Comparison of ENCODE assay signal across 8 cellular contexts in genomic region chrX:40012800-40013682, GRCh38.
DNase-seq lines count a peak whose midpoint lies in the region; ATAC-seq, FAIRE-seq and TF ChIP-seq lines count a peak whose summit lies in the region.
"Had no signal": no experiment of that assay in that cellular context is flagged by ENCODE, and none has a peak within 500 bp of the region (broad histone marks: within the 10 kb centered on the region; RNA-seq: fewer than 3 reads in every experiment).

No MANE protein-coding gene starts in this region.

- peaks cover 16 to 58% (median 38%) of the 10 kb centered on the region in 4 donors for H3K4me1 ChIP-seq in esophagus muscularis mucosa
- H3K4me1 ChIP-seq in aorta (ENCODE audit: control insufficient read depth in 1 of 2, insufficient read depth in 2 of 2, low read length in 2 of 2): no peaks in the 10 kb centered on the region

- H3K27me3 ChIP-seq in esophagus muscularis mucosa (peaks cover 0 to 19% (median 2%) of the 10 kb centered on the region in 4 donors), aorta (ENCODE audit: control insufficient read depth in 1 of 2, insufficient read depth in 2 of 2, low read length in 1 of 2) (no peaks in the 10 kb centered on the region)

- no peaks in the 10 kb centered on the region for H3K9me3 Mint-ChIP-seq in activated CD8-positive, alpha-beta T cell treated with anti-CD3 and anti-CD28 coated beads for 36 hours
- peaks cover 0 to 14% (median 0%) of the 10 kb centered on the region in 9 donors for H3K9me3 Mint-ChIP-seq in naive thymus-derived CD8-positive, alpha-beta T cell

- H3K27ac ChIP-seq in esophagus muscularis mucosa (replicated peaks in 1 of 4): peak overlapping the region; percentile 83 to 92 (median 91)
- H3K27ac ChIP-seq in aorta (ENCODE audit: low read depth in 1 of 2, low read length in 2 of 2): peak overlapping the region in 1 of 2 donors; percentile 83

- peak overlapping the region; percentile 67 for H3K27ac Mint-ChIP-seq in activated CD8-positive, alpha-beta T cell treated with anti-CD3 and anti-CD28 coated beads for 36 hours
- H3K27ac Mint-ChIP-seq in naive thymus-derived CD8-positive, alpha-beta T cell: peak overlapping the region in 1 of 10 donors; percentile 36

- intact Hi-C loops in activated CD8-positive, alpha-beta T cell treated with anti-CD3 and anti-CD28 coated beads for 36 hours (cut with micrococcal nuclease): loop anchor here (10.0 kb wide), 1 partner anchor 82 kb away; the partner anchor contains the start of gene BCOR
- intact Hi-C loops in esophagus muscularis mucosa (cut with DNase I) (loop anchor here (5.0 to 10.0 kb wide), 5 partner anchors 74 to 278 kb away; no protein-coding TSS in a partner anchor), aorta (cut with DNase I) (loop anchor here (5.0 to 10.0 kb wide), 5 partner anchors 82 to 291 kb away; partner anchors contain the start of gene BCOR (in 1 of the 2))

- peaks cover 12% of the 10 kb centered on the region for H3K27me3 Mint-ChIP-seq in activated CD8-positive, alpha-beta T cell treated with anti-CD3 and anti-CD28 coated beads for 36 hours
- H3K27me3 Mint-ChIP-seq in naive thymus-derived CD8-positive, alpha-beta T cell: peaks cover 0 to 14% (median 3%) of the 10 kb centered on the region in 5 donors

- peak; percentile 29 for DNase-seq in H54 (ENCODE audit: insufficient read length, low spot score)
- peak; percentile 54 to 94 (median 93) for DNase-seq in NCI-H1417 (lab: John Stamatoyannopoulos, UW)
- peak; percentile 67 for DNase-seq in activated CD8-positive, alpha-beta T cell treated with anti-CD3 and anti-CD28 coated beads for 36 hours
- no peak for DNase-seq in esophagus muscularis mucosa (ENCODE audit: extremely low spot score)
- DNase-seq in naive thymus-derived CD8-positive, alpha-beta T cell: peak in 2 of 10 donors; percentile 15 to 33
- peak; percentile 81 to 87 for DNase-seq in aorta

- H3K4me1 Mint-ChIP-seq in activated CD8-positive, alpha-beta T cell treated with anti-CD3 and anti-CD28 coated beads for 36 hours (ENCODE audit: low read depth): peaks cover 32% of the 10 kb centered on the region
- H3K4me1 Mint-ChIP-seq in naive thymus-derived CD8-positive, alpha-beta T cell: peaks cover 12 to 37% (median 30%) of the 10 kb centered on the region in 4 donors

- H3K9me3 ChIP-seq in esophagus muscularis mucosa (peaks cover 0 to 14% (median 0%) of the 10 kb centered on the region in 4 donors), aorta (ENCODE audit: control insufficient read depth, low read length) (no peaks in the 10 kb centered on the region)

- WGBS in esophagus muscularis mucosa: 23% methylated on average over 29 of the region's 73 CpGs
- WGBS in aorta, 2 donors: 1 to 11% methylated on average over 66 to 73 of the region's 73 CpGs

- H3K36me3 ChIP-seq in esophagus muscularis mucosa (no peaks in the 10 kb centered on the region), aorta (ENCODE audit: control insufficient read depth in 1 of 2, insufficient read depth in 2 of 2, low read length in 1 of 2) (no peaks in the 10 kb centered on the region)

- ATAC-seq in activated CD8-positive, alpha-beta T cell treated with anti-CD3 and anti-CD28 coated beads for 36 hours: peak; percentile 39
- peak; percentile 33 to 43 for ATAC-seq in naive thymus-derived CD8-positive, alpha-beta T cell
- ATAC-seq in aorta (ENCODE audit: low FRiP score): peak; percentile 68

- POLR2A ChIA-PET in activated CD8-positive, alpha-beta T cell treated with anti-CD3 and anti-CD28 coated beads for 36 hours (lab: Charles Lee): interaction anchor here (0.7 to 1.3 kb wide), 9 partner anchors 8 to 199 kb away, joined by 3 to 6 read pairs (median 3); partner anchors contain the start of gene BCOR
- POLR2A ChIA-PET in naive thymus-derived CD8-positive, alpha-beta T cell (lab: Charles Lee): interaction anchor here (0.7 to 2.2 kb wide), 7 partner anchors 18 to 257 kb away, joined by 3 to 13 read pairs (median 4); partner anchors contain the start of gene BCOR

- FAIRE-seq in H54 (lab: Jason Lieb, UNC): no peak
- FAIRE-seq: frontal cortex had no signal

- no peak for TF ChIP-seq EP300 in esophagus muscularis mucosa (IDR thresholded peaks at IDR 0.05)

- TF ChIP-seq POLR2A in H54 (IDR thresholded peaks at IDR 0.05; ENCODE audit: low read depth, low read length) (no peak), esophagus muscularis mucosa (IDR thresholded peaks at IDR 0.05; ENCODE audit: low read depth) (no peak)

- H3K36me3 Mint-ChIP-seq in activated CD8-positive, alpha-beta T cell treated with anti-CD3 and anti-CD28 coated beads for 36 hours (ENCODE audit: low read depth): no peaks in the 10 kb centered on the region
- H3K36me3 Mint-ChIP-seq in naive thymus-derived CD8-positive, alpha-beta T cell: peaks cover 0 to 4% (median 0%) of the 10 kb centered on the region in 3 donors

- TF ChIP-seq CTCF in activated CD8-positive, alpha-beta T cell treated with anti-CD3 and anti-CD28 coated beads for 36 hours (IDR thresholded peaks at IDR 0.05): no peak
- TF ChIP-seq CTCF in esophagus muscularis mucosa (IDR thresholded peaks at IDR 0.05): no peak

- CTCF ChIA-PET in activated CD8-positive, alpha-beta T cell treated with anti-CD3 and anti-CD28 coated beads for 36 hours (lab: Charles Lee): no interaction called here

- peak overlapping the region; percentile 67 for H3K4me3 Mint-ChIP-seq in activated CD8-positive, alpha-beta T cell treated with anti-CD3 and anti-CD28 coated beads for 36 hours
- peak overlapping the region; percentile 69 to 86 (median 74) for H3K4me3 Mint-ChIP-seq in naive thymus-derived CD8-positive, alpha-beta T cell

- H3K4me3 ChIP-seq in GM08714 (ENCODE audit: low read length) (peak overlapping the region; percentile 48; the same call in 1 of the 2 replicates), esophagus muscularis mucosa (peak overlapping the region; percentile 56 to 70 (median 61)), aorta (ENCODE audit: low read length in 2 of 2) (peak overlapping the region; percentile 38 to 52)
